In the genomic region with DNA sequence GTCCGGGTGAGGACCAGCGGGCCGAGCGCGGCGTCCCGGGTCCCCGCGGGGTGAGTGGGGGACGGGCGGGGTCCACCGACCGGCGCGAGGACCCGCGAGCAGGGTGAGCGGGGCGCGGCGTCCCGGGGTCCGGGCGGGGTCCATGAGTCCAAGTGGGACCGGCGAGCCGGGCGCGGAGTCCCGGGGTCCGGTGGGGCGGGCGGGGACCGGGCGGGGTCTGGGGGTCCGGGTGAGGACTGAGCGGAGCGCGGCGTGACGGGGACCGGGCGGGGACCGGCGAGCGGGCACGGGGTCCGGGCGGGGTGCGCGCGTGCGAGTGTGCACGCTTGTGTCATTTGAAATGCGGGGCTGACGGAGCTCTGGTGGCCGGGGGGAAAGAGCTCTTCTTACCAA, we compare ENCODE assay signal across 8 cellular contexts. TPM values are rescaled to one million over a fixed set of nuclear protein-coding genes. Genes with fewer than 3 reads are reported as not detected.
DNase-seq lines count a peak whose midpoint lies in the region; ATAC-seq, FAIRE-seq and TF ChIP-seq lines count a peak whose summit lies in the region.

No MANE protein-coding gene starts in this region.

- H3K9ac ChIP-seq in neuronal stem cell (ENCODE audit: low read depth, low read length, poor library complexity), result no peak overlapping the region

- no peak for TF ChIP-seq CTCF in epithelial cell of proximal tubule (conservative IDR thresholded peaks at IDR 0.05; ENCODE audit: low read depth, low read length)

- no peak overlapping the region for H3K14ac ChIP-seq in neuronal stem cell (ENCODE audit: low read length)

- H2AFZ ChIP-seq in neuronal stem cell (ENCODE audit: low read length), result peak overlapping the region; percentile 95

- peaks cover 57% of the 10 kb centered on the region for H3K4me1 ChIP-seq in SJCRH30
- peaks cover 7 to 12% of the 10 kb centered on the region in 2 donors for H3K4me1 ChIP-seq in neuronal stem cell (ENCODE audit: control insufficient read depth in 2 of 2, insufficient read depth in 1 of 2, low read depth in 1 of 2, low read length in 2 of 2)

- H2BK12ac ChIP-seq in neuronal stem cell (ENCODE audit: low read length), result no peak overlapping the region

- H3K27me3 ChIP-seq in SJCRH30 (no peaks in the 10 kb centered on the region), neuronal stem cell (ENCODE audit: control insufficient read depth in 3 of 3, insufficient read depth in 3 of 3, low read depth in 1 of 3, low read length in 3 of 3) (peaks cover 0 to 9% (median 0%) of the 10 kb centered on the region in 3 experiments)

- H3K4me3 ChIP-seq in SJCRH30, result peak overlapping the region; percentile 98
- H3K4me3 ChIP-seq in epithelial cell of proximal tubule (ENCODE audit: low read depth, low read length), result peak overlapping the region; percentile 61
- peak overlapping the region; percentile 58 to 92 for H3K4me3 ChIP-seq in neuronal stem cell (ENCODE audit: low read length in 2 of 2)

- H4K91ac ChIP-seq in neuronal stem cell (ENCODE audit: low read depth, low read length, poor library complexity), result no peak overlapping the region

- no peak for TF ChIP-seq POLR2A in H54 (IDR thresholded peaks at IDR 0.05; ENCODE audit: low read depth, low read length)

- peak overlapping the region; percentile 88 for H3K18ac ChIP-seq in neuronal stem cell (ENCODE audit: low read length)

- peak overlapping the region; percentile 72 for H2BK15ac ChIP-seq in neuronal stem cell (ENCODE audit: low read length)

- H3K27ac ChIP-seq in SJCRH30 (peak overlapping the region; percentile 93), neuronal stem cell (replicated peaks; ENCODE audit: low read length) (no peak overlapping the region)

- no peaks in the 10 kb centered on the region for H3K79me1 ChIP-seq in neuronal stem cell (ENCODE audit: low read depth, low read length)

- H3K36me3 ChIP-seq in SJCRH30 (0 out of 2 replicates have a peak, but pooled peaks cover 3% of the 10 kb centered on the region), neuronal stem cell (replicated peaks in 1 of 2; ENCODE audit: control insufficient read depth in 2 of 2, insufficient read depth in 2 of 2, low read length in 2 of 2) (no peaks in the 10 kb centered on the region)

- H3K23ac ChIP-seq in neuronal stem cell (ENCODE audit: low read depth, low read length, poor library complexity), result peak overlapping the region; percentile 36

- no peak overlapping the region for H3K4ac ChIP-seq in neuronal stem cell (ENCODE audit: low read length)

- H3K9me3 ChIP-seq in SJCRH30 (replicated peaks) (no peaks in the 10 kb centered on the region), neuronal stem cell (replicated peaks in 1 of 2; ENCODE audit: control insufficient read depth in 2 of 2, insufficient read depth in 1 of 2, low read depth in 1 of 2, low read length in 2 of 2) (no peaks in the 10 kb centered on the region)

- peak; percentile 30 for ATAC-seq in GM18511 (IDR thresholded peaks at IDR 0.05; ENCODE audit: unreplicated experiment)
- ATAC-seq in HG03439 (IDR thresholded peaks at IDR 0.05; ENCODE audit: unreplicated experiment), result no peak

- FAIRE-seq in H54 (lab: Jason Lieb, UNC), result no peak

- no CpG with 5 or more reads among the region's 57 CpGs for WGBS in neuronal stem cell (ENCODE audit: extremely low coverage in 2 of 2, insufficient read length in 2 of 2, insufficient replicate concordance in 1 of 2), 2 donors

- H2AK5ac ChIP-seq in neuronal stem cell (ENCODE audit: low read depth, low read length), result no peak overlapping the region

- H2BK120ac ChIP-seq in neuronal stem cell (ENCODE audit: low read depth, low read length), result no peak overlapping the region

- H4K8ac ChIP-seq in neuronal stem cell (ENCODE audit: low read depth, low read length), result no peak overlapping the region

- peak overlapping the region; percentile 75 for H3K4me2 ChIP-seq in neuronal stem cell (ENCODE audit: insufficient read depth, low read length, poor library complexity, severe bottlenecking)

- DNase-seq in SJCRH30, result peak in 1 of 2 experiments; percentile 40
- DNase-seq in epithelial cell of proximal tubule (ENCODE audit: low read depth), result no peak
- no peak for DNase-seq in neuronal stem cell (ENCODE audit: low spot score)
- no peak for DNase-seq in NCI-H1417 treated with DMSO at 0.1 percent for 48 hours (lab: John Stamatoyannopoulos, UW)
- no peak for DNase-seq in activated effector memory CD4-positive, alpha-beta T cell treated with anti-CD3 and anti-CD28 coated beads, Interleukin-2, amount 50 U/mL, for 16 hours
- no peak for DNase-seq in H54 (ENCODE audit: insufficient read length, low spot score)

- peak overlapping the region; percentile 28 for H2BK5ac ChIP-seq in neuronal stem cell (ENCODE audit: low read length)

RNA-seq across cellular contexts. Expression of a gene that starts 0.8 kb away (rescaled TPM):
- 60.9 and 65.2 TPM in 2 replicates for total RNA-seq in SJCRH30 (2014; rRNA removed; shearing (Covaris generic))
- 7.2 and 11.0 TPM in 2 replicates for total RNA-seq in epithelial cell of proximal tubule
- 32.5 TPM for polyA plus RNA-seq in neuronal stem cell (2013, experiment 1 of 2)
- 34.4 TPM for polyA plus RNA-seq in neuronal stem cell (2013, experiment 2 of 2)
